Comparison of ENCODE assay signal across 15 cellular contexts in the genomic region with DNA sequence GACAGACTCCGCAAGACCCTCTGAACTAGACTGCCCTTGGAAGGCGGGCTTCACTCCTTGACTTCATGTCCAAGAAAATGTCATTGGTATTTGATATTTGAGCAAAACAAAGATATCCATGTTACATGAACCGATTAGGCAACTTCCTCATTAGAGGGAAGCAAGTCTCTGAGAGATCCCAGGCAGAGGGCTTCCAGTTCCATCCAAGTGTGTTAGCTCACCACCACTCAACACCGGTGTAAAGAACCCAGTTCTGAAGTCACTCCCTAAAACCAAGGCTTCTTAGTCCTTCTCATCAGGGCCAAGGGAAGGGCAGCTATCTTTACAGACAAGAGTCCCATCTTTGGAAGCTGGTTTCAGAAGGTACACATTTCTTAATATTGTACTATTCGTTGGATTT.
DNase-seq lines count a peak whose midpoint lies in the region; ATAC-seq and TF ChIP-seq lines count a peak whose summit lies in the region.
"Had no signal": no experiment of that assay in that cellular context is flagged by ENCODE, and none has a peak within 500 bp of the region (broad histone marks: within the 10 kb centered on the region; RNA-seq: fewer than 3 reads in every experiment).

No MANE protein-coding gene starts in this region.

- ATAC-seq in left ventricle myocardium superior (peak; percentile 67), left cardiac atrium (no peak), RWPE2 (ENCODE audit: low read depth) (no peak)
- ATAC-seq: A549; CD8-positive, alpha-beta T cell; GM23338 had no signal

- TF ChIP-seq CTCF in RWPE2 (IDR thresholded peaks at IDR 0.05; ENCODE audit: poor library complexity, severe bottlenecking) (no peak), GM10266 (IDR thresholded peaks at IDR 0.05; ENCODE audit: control insufficient read depth, insufficient read depth, low read depth, missing control alignments) (no peak)

- H3K36me3 ChIP-seq in RWPE2 (ENCODE audit: low read depth), result no peaks in the 10 kb centered on the region
- H3K36me3 ChIP-seq: BE2C had no signal

- intact Hi-C loops in left ventricle myocardium superior (cut with micrococcal nuclease), result no loop called here
- intact Hi-C loops in left cardiac atrium (cut with DNase I), result no loop called here

- no peak for DNase-seq in left ventricle myocardium superior
- no peak for DNase-seq in left cardiac atrium
- DNase-seq in Kasumi-1 (lab: John Stamatoyannopoulos, UW), result peak; percentile 15 to 33
- DNase-seq in RWPE2 (ENCODE audit: low spot score), result no peak
- no peak for DNase-seq in DMS 273 treated with DMSO at 0.1 percent for 48 hours (lab: John Stamatoyannopoulos, UW)
- no peak for DNase-seq in stimulated activated naive CD4-positive, alpha-beta T cell treated with Interleukin-2 at 50 U/mL for 16 hours (lab: John Stamatoyannopoulos, UW)
- DNase-seq in GM10266 (ENCODE audit: extremely low spot score), result no peak
- DNase-seq: BE2C; CD8-positive, alpha-beta T cell; COR-L47; GF-D8; H7; IMR-90 had no signal

- no peaks in the 10 kb centered on the region for H3K9me3 ChIP-seq in RWPE2 (ENCODE audit: severe bottlenecking)
- H3K9me3 ChIP-seq: A549, BE2C had no signal

- H3K27me3 ChIP-seq in RWPE2 (ENCODE audit: insufficient read depth, poor library complexity, severe bottlenecking), result no peaks in the 10 kb centered on the region
- H3K27me3 ChIP-seq: BE2C had no signal

- no peak overlapping the region for H3K4me3 ChIP-seq in RWPE2 (ENCODE audit: severe bottlenecking)
- H3K4me3 ChIP-seq: A549, GM23338 had no signal

- peaks cover 35% of the 10 kb centered on the region for H3K4me1 ChIP-seq in RWPE2 (ENCODE audit: insufficient read depth, poor library complexity, severe bottlenecking)

- H3K27ac ChIP-seq in RWPE2 (ENCODE audit: poor library complexity, severe bottlenecking), result peak overlapping the region; percentile 93
- H3K27ac ChIP-seq: A549 had no signal

Comparison
In these comparisons a context has a peak if more than half of its experiments do, and no peak if none do; other contexts are left out.
1. DNase-seq: peak in Kasumi-1 (2 of 2); none in left ventricle myocardium superior (single experiment), left cardiac atrium (single experiment), RWPE2 (single experiment), DMS 273 treated with DMSO at 0.1 percent for 48 hours (single experiment), stimulated activated naive CD4-positive, alpha-beta T cell treated with Interleukin-2 at 50 U/mL for 16 hours (single experiment) and GM10266 (single experiment).